In genomic region chr1:86765073-86765472, GRCh38 we compare ENCODE assay signal across 23 cellular contexts.
A peak's percentile ranks its signal among the peaks of the same experiment; 100 is the strongest.
DNase-seq lines count a peak whose midpoint lies in the region; ATAC-seq and TF ChIP-seq lines count a peak whose summit lies in the region.
"Had no signal": no experiment of that assay in that cellular context is flagged by ENCODE, and none has a peak within 500 bp of the region (broad histone marks: within the 10 kb centered on the region; RNA-seq: fewer than 3 reads in every experiment).

No MANE protein-coding gene starts in this region.

- no peak overlapping the region for H2AFZ ChIP-seq in hepatocyte
- H2AFZ ChIP-seq: parathyroid adenoma had no signal

- H3K27ac ChIP-seq in hepatocyte (peak overlapping the region; percentile 20), testis (no peak overlapping the region)
- H3K27ac ChIP-seq: KMS-11, parathyroid adenoma, Peyer's patch, SJCRH30 had no signal

- H3K79me2 ChIP-seq in hepatocyte: no peaks in the 10 kb centered on the region
- H3K79me2 ChIP-seq: parathyroid adenoma had no signal

- no peak overlapping the region for H3K4me2 ChIP-seq in hepatocyte
- H3K4me2 ChIP-seq: KMS-11 had no signal

- TF ChIP-seq CTCF in hepatocyte (IDR thresholded peaks at IDR 0.05; ENCODE audit: poor library complexity) (no peak), testis (IDR thresholded peaks at IDR 0.05) (no peak)

- H3K9me2 ChIP-seq in hepatocyte (replicated peaks; ENCODE audit: insufficient read depth): no peaks in the 10 kb centered on the region

- whole genome bisulfite sequencing in hepatocyte (ENCODE audit: low lambda C conversion rate, missing lambda C conversion rate): 12% methylated on average over 2 of the region's 2 CpGs
- 31 to 48% methylated on average over 2 of the region's 2 CpGs for WGBS in testis, 2 donors

- H3K36me3 ChIP-seq in hepatocyte (replicated peaks; ENCODE audit: insufficient read depth, low read depth): no peaks in the 10 kb centered on the region
- H3K36me3 ChIP-seq in testis (ENCODE audit: low read depth, missing control alignments): no peaks in the 10 kb centered on the region
- H3K36me3 ChIP-seq: HAP-1, Peyer's patch, SJCRH30 had no signal

- no peaks in the 10 kb centered on the region for H3K9me3 ChIP-seq in hepatocyte (ENCODE audit: low read depth)
- no peaks in the 10 kb centered on the region for H3K9me3 ChIP-seq in testis
- H3K9me3 ChIP-seq: HAP-1, Peyer's patch had no signal

- no peaks in the 10 kb centered on the region for H3K27me3 ChIP-seq in hepatocyte
- H3K27me3 ChIP-seq in testis: no peaks in the 10 kb centered on the region
- H3K27me3 ChIP-seq: Peyer's patch, SJCRH30 had no signal

- H3K4me1 ChIP-seq in hepatocyte (ENCODE audit: insufficient read depth) (peaks cover 10% of the 10 kb centered on the region), testis (peaks cover 5% of the 10 kb centered on the region)
- H3K4me1 ChIP-seq: HAP-1, parathyroid adenoma, SJCRH30 had no signal

- no peak overlapping the region for H3K4me3 ChIP-seq in hepatocyte
- no peak overlapping the region for H3K4me3 ChIP-seq in testis
- H3K4me3 ChIP-seq: HAP-1, Peyer's patch, SJCRH30 had no signal

- no peaks in the 10 kb centered on the region for H4K20me1 ChIP-seq in hepatocyte (ENCODE audit: insufficient read depth, poor library complexity, severe bottlenecking)

- TF ChIP-seq POLR2A in testis (IDR thresholded peaks at IDR 0.05): no peak

- intact Hi-C loops in left ventricle myocardium superior (cut with micrococcal nuclease) (no loop called here), Right ventricle myocardium inferior (cut with DNase I) (no loop called here), testis (cut with DNase I; ENCODE audit: low total_unique reads) (no loop called here)

- DNase-seq in left ventricle myocardium superior (no peak), Right ventricle myocardium inferior (ENCODE audit: missing footprints) (no peak), OCI-M2 (lab: John Stamatoyannopoulos, UW; ENCODE audit: unreplicated experiment) (peak; percentile 34), hepatocyte (ENCODE audit: low spot score) (peak; percentile 32), testis (peak; percentile 49), ecto neural progenitor cell (ENCODE audit: low spot score) (no peak)
- DNase-seq in activated CD8-positive, alpha-beta memory T cell treated with anti-CD3 and anti-CD28 coated beads for 24 hours: no peak
- DNase-seq: activated CD4-positive, alpha-beta T cell treated with anti-CD3 and anti-CD28 coated beads for 4 hours; activated gamma-delta T cell; activated T-cell treated with anti-CD3 and anti-CD28 coated beads, Interleukin-2, amount 50 U/mL, for 1 hour; central memory CD4-positive, alpha-beta T cell; GF-D8; NCI-H526; Peyer's patch; SJCRH30; stimulated activated CD4-positive, alpha-beta T cell treated with anti-CD3 and anti-CD28 coated beads, Interleukin-12 subunit alpha, Interleukin-12 subunit beta, amount 100 ng/mL, for 4 hours; stimulated activated CD4-positive, alpha-beta T cell treated with anti-CD3 and anti-CD28 coated beads, Interleukin-4, amount 100 ng/mL, for 1 hour had no signal

- ATAC-seq in left ventricle myocardium superior (peak; percentile 79), Right ventricle myocardium inferior (no peak), HG03097 (IDR thresholded peaks at IDR 0.05; ENCODE audit: low FRiP score, unreplicated experiment) (no peak)
- ATAC-seq: natural killer cell treated with Interleukin-12 subunit alpha and Interleukin-12 subunit beta and Interleukin-15 and Interleukin-18, amount 100 ng/mL, for 72 hours; sciatic nerve had no signal

Comparison
In these comparisons a context has a peak if more than half of its experiments do, and no peak if none do; other contexts are left out.
1. DNase-seq: peak in OCI-M2 (single experiment), hepatocyte (single experiment) and testis (single experiment); none in left ventricle myocardium superior (single experiment), Right ventricle myocardium inferior (single experiment), activated CD8-positive, alpha-beta memory T cell treated with anti-CD3 and anti-CD28 coated beads for 24 hours (single experiment) and ecto neural progenitor cell (single experiment).